In genomic region chr20:53828673-53829085, GRCh38 we compare ENCODE assay signal across 8 cellular contexts.
DNase-seq lines count a peak whose midpoint lies in the region; ATAC-seq, FAIRE-seq and TF ChIP-seq lines count a peak whose summit lies in the region.

No MANE protein-coding gene starts in this region.

- no peak for FAIRE-seq in keratinocyte (lab: Jason Lieb, UNC)

- peaks cover 26% of the 10 kb centered on the region for H3K4me1 ChIP-seq in ES-I3 (ENCODE audit: insufficient read depth, low read length)
- peaks cover 43% of the 10 kb centered on the region for H3K4me1 ChIP-seq in body of pancreas
- H3K4me1 ChIP-seq in keratinocyte (ENCODE audit: control insufficient read depth, extremely low read depth, insufficient read depth, low read length) = peaks cover 38% of the 10 kb centered on the region

- no peak overlapping the region for H3K4me3 ChIP-seq in body of pancreas
- peak overlapping the region; percentile 4 to 65 (median 56) for H3K4me3 ChIP-seq in keratinocyte (ENCODE audit: control insufficient read depth in 2 of 3, extremely low read depth in 1 of 3, insufficient read depth in 2 of 3, low read depth in 1 of 3, low read length in 3 of 3)

- H3K4me3 Mint-ChIP-seq in stimulated activated memory B cell treated with anti-CD40 and anti-IgM and Interleukin-4, amounts not matched to agents 10 μg/mL and 1 μg/mL and 100 μg/mL, for 72 hours = peak overlapping the region; percentile 73

- peaks cover 3% of the 10 kb centered on the region for H3K9me3 Mint-ChIP-seq in stimulated activated memory B cell treated with anti-CD40 and anti-IgM and Interleukin-4, amounts not matched to agents 10 μg/mL and 1 μg/mL and 100 μg/mL, for 72 hours

- no peaks in the 10 kb centered on the region for H3K79me2 ChIP-seq in keratinocyte (ENCODE audit: control insufficient read depth, insufficient read depth, low read length)

- WGBS in body of pancreas, 2 donors = 39% methylated on average over 5 of the region's 5 CpGs

- H3K4me2 ChIP-seq in keratinocyte (ENCODE audit: control insufficient read depth, extremely low read depth, insufficient read depth, low read depth, low read length) = peak overlapping the region; percentile 96

- no peaks in the 10 kb centered on the region for H3K9me1 ChIP-seq in keratinocyte (ENCODE audit: control insufficient read depth, extremely low read depth, insufficient read depth, low read length)

- peak; percentile 78 for DNase-seq in NCI-H2171 treated with DMSO at 0.1 percent for 48 hours (lab: John Stamatoyannopoulos, UW)
- peak in 1 of 4 donors; percentile 12 for DNase-seq in body of pancreas
- DNase-seq in keratinocyte (ENCODE audit: low read depth, low spot score) = no peak
- DNase-seq in NOMO-1 treated with DMSO at 0.1 percent for 48 hours (lab: John Stamatoyannopoulos, UW; ENCODE audit: unreplicated experiment) = no peak
- no peak for DNase-seq in DMS53 treated with DMSO at 0.1 percent for 48 hours (lab: John Stamatoyannopoulos, UW; ENCODE audit: unreplicated experiment)
- no peak for DNase-seq in stimulated activated naive CD4-positive, alpha-beta T cell treated with Interleukin-2 at 50 U/mL for 16 hours (lab: John Stamatoyannopoulos, UW)

- ATAC-seq in body of pancreas = peak; percentile 47
- ATAC-seq in stimulated activated memory B cell treated with anti-CD40 and anti-IgM and Interleukin-4, amounts not matched to agents 10 μg/mL and 1 μg/mL and 100 μg/mL, for 72 hours = no peak

- H3K9ac ChIP-seq in ES-I3 (ENCODE audit: low read depth, low read length) (peak overlapping the region; percentile 43; the same call in 1 of the 2 replicates), keratinocyte (ENCODE audit: control insufficient read depth, extremely low read depth, insufficient read depth, low read length) (peak overlapping the region; percentile 95)

- H3K27me3 Mint-ChIP-seq in stimulated activated memory B cell treated with anti-CD40 and anti-IgM and Interleukin-4, amounts not matched to agents 10 μg/mL and 1 μg/mL and 100 μg/mL, for 72 hours = no peaks in the 10 kb centered on the region

- no peak for TF ChIP-seq POLR2A in body of pancreas (IDR thresholded peaks at IDR 0.05)

- H3K27ac ChIP-seq in body of pancreas (peak overlapping the region in 3 of 4 donors; percentile 37 to 73 (median 60)), keratinocyte (ENCODE audit: control insufficient read depth, insufficient read depth, low read length) (peak overlapping the region; percentile 100)

- H2AFZ ChIP-seq in keratinocyte (ENCODE audit: control insufficient read depth, low read length) = no peak overlapping the region

- intact Hi-C loops in body of pancreas (cut with DNase I) = no loop called here

- H3K27me3 ChIP-seq in body of pancreas (no peaks in the 10 kb centered on the region), keratinocyte (ENCODE audit: control insufficient read depth, extremely low read depth, insufficient read depth, low read length) (no peaks in the 10 kb centered on the region)

- TF ChIP-seq CTCF in body of pancreas (IDR thresholded peaks at IDR 0.05) (peak in 1 of 7 experiments; percentile 3), keratinocyte (optimal IDR thresholded peaks at IDR 0.05 in 1 of 3, IDR thresholded peaks at IDR 0.05 in 1 of 3, conservative IDR thresholded peaks at IDR 0.05 in 1 of 3; ENCODE audit: extremely low read depth in 1 of 3, insufficient read depth in 2 of 3, low read length in 3 of 3) (peak in 1 of 3 experiments; percentile 34)

- no peaks in the 10 kb centered on the region for H3K9me3 ChIP-seq in ES-I3 (ENCODE audit: control insufficient read depth, insufficient read depth, low read length)
- no peaks in the 10 kb centered on the region for H3K9me3 ChIP-seq in body of pancreas
- H3K9me3 ChIP-seq in keratinocyte (ENCODE audit: control insufficient read depth, low read depth, low read length) = no peaks in the 10 kb centered on the region

- H3K36me3 ChIP-seq in ES-I3 (ENCODE audit: insufficient read depth, low read length) (no peaks in the 10 kb centered on the region), body of pancreas (replicated peaks in 1 of 2; ENCODE audit: insufficient read depth in 1 of 2, low read depth in 2 of 2) (no peaks in the 10 kb centered on the region), keratinocyte (ENCODE audit: control insufficient read depth in 2 of 2, extremely low read depth in 1 of 2, insufficient read depth in 2 of 2, low read length in 2 of 2) (no peaks in the 10 kb centered on the region)

- peaks cover 68% of the 10 kb centered on the region for H3K4me1 Mint-ChIP-seq in stimulated activated memory B cell treated with anti-CD40 and anti-IgM and Interleukin-4, amounts not matched to agents 10 μg/mL and 1 μg/mL and 100 μg/mL, for 72 hours

- H4K20me1 ChIP-seq in keratinocyte (ENCODE audit: control insufficient read depth, extremely low read depth, insufficient read depth, low read length) = no peaks in the 10 kb centered on the region

- peak overlapping the region; percentile 94 for H3K27ac Mint-ChIP-seq in stimulated activated memory B cell treated with anti-CD40 and anti-IgM and Interleukin-4, amounts not matched to agents 10 μg/mL and 1 μg/mL and 100 μg/mL, for 72 hours

- H3K36me3 Mint-ChIP-seq in stimulated activated memory B cell treated with anti-CD40 and anti-IgM and Interleukin-4, amounts not matched to agents 10 μg/mL and 1 μg/mL and 100 μg/mL, for 72 hours = peaks cover 8% of the 10 kb centered on the region

- dilution Hi-C loops in keratinocyte (cut with MboI; ENCODE audit: extremely low pct_ligation_motif_present, low sequenced_read_pairs) = no loop called here

Comparison
In these comparisons a context has a peak if more than half of its experiments do, and no peak if none do; other contexts are left out.
1. H3K4me3 ChIP-seq: peak in keratinocyte (3 of 3); none in body of pancreas (0 of 2).